15 cellular contexts compared by ENCODE assay signal in genomic region chr14:59200214-59200613, GRCh38. TPM values are rescaled to one million over a fixed set of nuclear protein-coding genes. Genes with fewer than 3 reads are reported as not detected.
DNase-seq lines count a peak whose midpoint lies in the region; ATAC-seq and TF ChIP-seq lines count a peak whose summit lies in the region.
"Had no signal": no experiment of that assay in that cellular context is flagged by ENCODE, and none has a peak within 500 bp of the region (broad histone marks: within the 10 kb centered on the region; RNA-seq: fewer than 3 reads in every experiment).

No MANE protein-coding gene starts in this region.

- POLR2A ChIA-PET in activated CD4-positive, alpha-beta memory T cell treated with anti-CD3 and anti-CD28 coated beads, Interleukin-2, amount 10 ng/mL, durations not matched to agents 7 days and 5 days (lab: Charles Lee) = no interaction called here

- TF ChIP-seq CTCF in left ventricle myocardium inferior (IDR thresholded peaks at IDR 0.05; ENCODE audit: borderline replicate concordance) = no peak
- TF ChIP-seq CTCF in coronary artery (IDR thresholded peaks at IDR 0.05) = no peak
- no peak for TF ChIP-seq CTCF in osteoblast (IDR thresholded peaks at IDR 0.05; ENCODE audit: extremely low read depth, low read depth, low read length)
- TF ChIP-seq CTCF in thoracic aorta (IDR thresholded peaks at IDR 0.05) = no peak
- TF ChIP-seq CTCF in brain microvascular endothelial cell (IDR thresholded peaks at IDR 0.05; ENCODE audit: low read depth, low read length, missing control alignments) = no peak

- no peak overlapping the region for H3K4me3 Mint-ChIP-seq in activated CD4-positive, alpha-beta memory T cell treated with anti-CD3 and anti-CD28 coated beads, Interleukin-2, amount 10 ng/mL, durations not matched to agents 7 days and 5 days

- no peak overlapping the region for H3K27ac Mint-ChIP-seq in activated CD4-positive, alpha-beta memory T cell treated with anti-CD3 and anti-CD28 coated beads, Interleukin-2, amount 10 ng/mL, durations not matched to agents 7 days and 5 days

- H3K4me3 ChIP-seq in left ventricle myocardium inferior (no peak overlapping the region), coronary artery (peak overlapping the region; percentile 4), osteoblast (ENCODE audit: insufficient read depth, low read length) (no peak overlapping the region), thoracic aorta (no peak overlapping the region), brain microvascular endothelial cell (ENCODE audit: low read depth, low read length) (no peak overlapping the region)
- H3K4me3 ChIP-seq: BLaER1 treated with 17β-estradiol and CSF1 and Interleukin-3, amounts not matched to agents 10 nM and 100 nM had no signal

- H3K27me3 ChIP-seq in left ventricle myocardium inferior (ENCODE audit: low read depth) = no peaks in the 10 kb centered on the region
- H3K27me3 ChIP-seq in osteoblast (ENCODE audit: insufficient read depth, low read length) = no peaks in the 10 kb centered on the region
- H3K27me3 ChIP-seq in thoracic aorta (replicated peaks; ENCODE audit: insufficient read depth) = no peaks in the 10 kb centered on the region
- H3K27me3 ChIP-seq in brain microvascular endothelial cell (replicated peaks) = no peaks in the 10 kb centered on the region
- H3K27me3 ChIP-seq: BLaER1 treated with 17β-estradiol and CSF1 and Interleukin-3, amounts not matched to agents 10 nM and 100 nM had no signal

- no peak overlapping the region for H3K4me2 ChIP-seq in osteoblast (ENCODE audit: insufficient read depth, low read length)
- H3K4me2 ChIP-seq: BLaER1 treated with 17β-estradiol and CSF1 and Interleukin-3, amounts not matched to agents 10 nM and 100 nM had no signal

- H3K4me1 Mint-ChIP-seq in activated CD4-positive, alpha-beta memory T cell treated with anti-CD3 and anti-CD28 coated beads, Interleukin-2, amount 10 ng/mL, durations not matched to agents 7 days and 5 days = peaks cover 6% of the 10 kb centered on the region

- in situ Hi-C loops in brain microvascular endothelial cell (cut with HindIII; ENCODE audit: low pct_ligation_motif_present, low sequenced_read_pairs) = no loop called here

- no peaks in the 10 kb centered on the region for H3K9me3 Mint-ChIP-seq in activated CD4-positive, alpha-beta memory T cell treated with anti-CD3 and anti-CD28 coated beads, Interleukin-2, amount 10 ng/mL, durations not matched to agents 7 days and 5 days

- no peaks in the 10 kb centered on the region for H3K27me3 Mint-ChIP-seq in activated CD4-positive, alpha-beta memory T cell treated with anti-CD3 and anti-CD28 coated beads, Interleukin-2, amount 10 ng/mL, durations not matched to agents 7 days and 5 days

- no peak overlapping the region for H2AFZ ChIP-seq in osteoblast (ENCODE audit: low read length)

- H4K20me1 ChIP-seq in osteoblast (ENCODE audit: insufficient read depth, low read length) = peaks cover 8% of the 10 kb centered on the region

- CTCF ChIA-PET in activated CD4-positive, alpha-beta memory T cell treated with anti-CD3 and anti-CD28 coated beads, Interleukin-2, amount 10 ng/mL, durations not matched to agents 7 days and 5 days (lab: Charles Lee) = interaction anchor here (0.9 kb wide), 1 partner anchor 35 kb away, joined by 3 read pairs; no protein-coding TSS in a partner anchor

- peak overlapping the region; percentile 33 for H3K27ac ChIP-seq in left ventricle myocardium inferior (replicated peaks)
- H3K27ac ChIP-seq in coronary artery = peak overlapping the region; percentile 55 to 57
- H3K27ac ChIP-seq in osteoblast (ENCODE audit: low read depth, low read length) = no peak overlapping the region
- H3K27ac ChIP-seq in thoracic aorta = peak overlapping the region; percentile 26 to 38
- no peak overlapping the region for H3K27ac ChIP-seq in brain microvascular endothelial cell
- H3K27ac ChIP-seq: BLaER1 treated with 17β-estradiol and CSF1 and Interleukin-3, amounts not matched to agents 10 nM and 100 nM had no signal

- DNase-seq in left ventricle myocardium inferior = no peak
- DNase-seq in Right ventricle myocardium superior = no peak
- DNase-seq in coronary artery (ENCODE audit: low spot score) = no peak
- peak; percentile 9 for DNase-seq in osteoblast (ENCODE audit: insufficient read length, low spot score, missing footprints)
- no peak for DNase-seq in thoracic aorta (ENCODE audit: low spot score)
- DNase-seq in NCI-H187 treated with DMSO at 0.1 percent for 48 hours (lab: John Stamatoyannopoulos, UW) = no peak
- DNase-seq in activated CD4-positive, alpha-beta memory T cell treated with anti-CD3 and anti-CD28 coated beads, Interleukin-2, amount 10 ng/mL, durations not matched to agents 7 days and 5 days = no peak
- no peak for DNase-seq in brain microvascular endothelial cell
- DNase-seq: 8988T, H7, MM.1S, NCI-H1105, NCI-H1694 treated with DMSO at 0.1 percent for 48 hours had no signal

- H3K79me2 ChIP-seq in osteoblast (ENCODE audit: insufficient read depth, low read length) = peaks cover 55% of the 10 kb centered on the region

- no peaks in the 10 kb centered on the region for H3K36me3 Mint-ChIP-seq in activated CD4-positive, alpha-beta memory T cell treated with anti-CD3 and anti-CD28 coated beads, Interleukin-2, amount 10 ng/mL, durations not matched to agents 7 days and 5 days (ENCODE audit: low read depth)

- intact Hi-C loops in left ventricle myocardium inferior (cut with micrococcal nuclease) = no loop called here
- intact Hi-C loops in Right ventricle myocardium superior (cut with DNase I) = no loop called here

- no peaks in the 10 kb centered on the region for H3K9me3 ChIP-seq in left ventricle myocardium inferior (replicated peaks)
- no peaks in the 10 kb centered on the region for H3K9me3 ChIP-seq in osteoblast (ENCODE audit: low read depth, low read length)
- no peaks in the 10 kb centered on the region for H3K9me3 ChIP-seq in thoracic aorta

- no peaks in the 10 kb centered on the region for H3K36me3 ChIP-seq in left ventricle myocardium inferior
- H3K36me3 ChIP-seq in osteoblast (ENCODE audit: insufficient read depth, low read length) = no peaks in the 10 kb centered on the region
- H3K36me3 ChIP-seq in thoracic aorta = no peaks in the 10 kb centered on the region
- no peaks in the 10 kb centered on the region for H3K36me3 ChIP-seq in brain microvascular endothelial cell (replicated peaks)
- H3K36me3 ChIP-seq: BLaER1 treated with 17β-estradiol and CSF1 and Interleukin-3, amounts not matched to agents 10 nM and 100 nM had no signal

- ATAC-seq in Right ventricle myocardium superior (ENCODE audit: poor library complexity) (no peak), thoracic aorta (ENCODE audit: insufficient number of reproducible peaks, low FRiP score, low read depth) (no peak)
- ATAC-seq: HepG2 had no signal

- H3K4me1 ChIP-seq in left ventricle myocardium inferior = peaks cover 92% of the 10 kb centered on the region
- H3K4me1 ChIP-seq in osteoblast (ENCODE audit: insufficient read depth, low read length) = peaks cover 4% of the 10 kb centered on the region
- peaks cover 21 to 85% of the 10 kb centered on the region in 2 donors for H3K4me1 ChIP-seq in thoracic aorta (ENCODE audit: control insufficient read depth in 1 of 2, low read depth in 2 of 2)

RNA-seq across cellular contexts. Expression of gene DAAM1, which starts 11.7 kb away (rescaled TPM):
- total RNA-seq in left ventricle myocardium inferior = 84.8 TPM
- total RNA-seq in Right ventricle myocardium superior = 104 TPM
- 19.5 and 24.2 TPM in 2 replicates for total RNA-seq in osteoblast
- 10 to 100 TPM; 35.9 to 56.6 TPM for total RNA-seq in thoracic aorta
- 10 to 100 TPM; 22.2 to 22.4 TPM for total RNA-seq in activated CD4-positive, alpha-beta memory T cell treated with anti-CD3 and anti-CD28 coated beads, Interleukin-2, amount 10 ng/mL, durations not matched to agents 7 days and 5 days

Comparison
In these comparisons a context has a peak if more than half of its experiments do, and no peak if none do; other contexts are left out.
1. H3K27ac ChIP-seq: peak in left ventricle myocardium inferior (single experiment), coronary artery (2 of 2) and thoracic aorta (2 of 2); none in osteoblast (single experiment) and brain microvascular endothelial cell (single experiment).